ENCODE assay signal across 12 cellular contexts in the genomic region with DNA sequence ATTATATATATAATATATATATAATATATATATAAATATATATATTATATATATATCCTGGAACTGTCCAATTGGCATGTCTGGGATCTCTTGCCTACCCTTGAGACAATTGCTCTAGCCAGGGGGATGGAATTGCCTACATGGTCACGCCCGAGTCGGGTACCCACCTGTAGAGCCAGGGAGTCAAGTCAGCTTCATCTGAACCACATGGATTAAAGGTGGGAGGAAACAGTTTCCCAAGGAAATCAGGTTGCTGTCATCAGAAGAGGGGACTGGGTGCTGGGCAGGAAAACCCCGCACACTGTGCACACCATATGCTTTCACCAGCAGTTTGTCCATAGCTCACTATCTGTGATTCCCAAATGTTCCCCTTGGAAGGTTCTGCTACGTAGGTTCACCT.
"Had no signal": no experiment of that assay in that cellular context is flagged by ENCODE, and none has a peak within 500 bp of the region (broad histone marks: within the 10 kb centered on the region; RNA-seq: fewer than 3 reads in every experiment).

No MANE protein-coding gene starts in this region.

- H3K27me3 ChIP-seq: dorsolateral prefrontal cortex, stomach had no signal

- H3K27ac ChIP-seq: dorsolateral prefrontal cortex, stomach had no signal

- H3K27me3 Mint-ChIP-seq: activated naive CD8-positive, alpha-beta T cell treated with anti-CD3 and anti-CD28 coated beads, Interleukin-2, amount 50 U/mL, for 24 hours; type B pancreatic cell had no signal

- H3K36me3 Mint-ChIP-seq: brain, type B pancreatic cell had no signal

- DNase-seq: activated CD4-positive, alpha-beta T cell treated with anti-CD3 and anti-CD28 coated beads, Interleukin-2, amount 50 U/mL, for 1 hour; activated naive CD8-positive, alpha-beta T cell treated with anti-CD3 and anti-CD28 coated beads, Interleukin-2, amount 50 U/mL, for 24 hours; anterior cingulate cortex; central memory CD4-positive, alpha-beta T cell; dorsolateral prefrontal cortex; left ventricle myocardium superior; occipital lobe; retina; stimulated activated CD4-positive, alpha-beta T cell treated with anti-CD3 and anti-CD28 coated beads, Interleukin-2, amount 100 ng/mL, for 48 hours; stomach had no signal

- ATAC-seq: activated naive CD8-positive, alpha-beta T cell treated with anti-CD3 and anti-CD28 coated beads, Interleukin-2, amount 50 U/mL, for 24 hours; left ventricle myocardium superior had no signal

- H3K4me3 Mint-ChIP-seq: activated naive CD8-positive, alpha-beta T cell treated with anti-CD3 and anti-CD28 coated beads, Interleukin-2, amount 50 U/mL, for 24 hours; brain; type B pancreatic cell had no signal

- H3K9me3 Mint-ChIP-seq: activated naive CD8-positive, alpha-beta T cell treated with anti-CD3 and anti-CD28 coated beads, Interleukin-2, amount 50 U/mL, for 24 hours; type B pancreatic cell had no signal

- H3K4me3 ChIP-seq: dorsolateral prefrontal cortex, stomach had no signal

- H3K36me3 ChIP-seq: stomach had no signal

- H3K4me1 Mint-ChIP-seq: activated naive CD8-positive, alpha-beta T cell treated with anti-CD3 and anti-CD28 coated beads, Interleukin-2, amount 50 U/mL, for 24 hours; brain had no signal

- H3K27ac Mint-ChIP-seq: activated naive CD8-positive, alpha-beta T cell treated with anti-CD3 and anti-CD28 coated beads, Interleukin-2, amount 50 U/mL, for 24 hours; brain; type B pancreatic cell had no signal
